ENCODE assay signal across 1 cellular context in the genomic region with DNA sequence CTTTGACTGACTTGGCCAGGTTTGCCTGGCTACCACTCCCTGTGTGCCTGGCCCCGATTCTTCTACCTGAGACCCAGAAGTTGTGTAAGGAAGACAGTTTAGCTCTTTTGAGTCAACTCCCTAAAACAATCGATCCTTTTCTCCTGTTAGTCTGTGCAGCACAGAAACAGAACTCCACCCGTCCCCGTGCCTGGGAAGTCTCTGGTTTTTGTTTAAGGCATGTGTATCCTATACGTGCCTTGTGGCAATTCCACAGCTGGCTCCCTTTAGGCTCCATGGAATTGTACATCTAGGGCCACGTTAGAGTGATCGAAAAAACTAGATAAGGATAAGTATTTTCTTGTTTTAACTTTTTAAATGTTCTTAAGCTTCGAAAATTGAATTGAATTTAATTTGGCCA.
TF ChIP-seq lines count a peak whose summit lies in the region.

No MANE protein-coding gene starts in this region.

TF ChIP-seq in IMR-90, 13 proteins besides CTCF, POLR2A, EP300 and RAD21:
- TF ChIP-seq MXI1 (IDR thresholded peaks at IDR 0.05; ENCODE audit: borderline replicate concordance, low read depth, low read length): no peak
- TF ChIP-seq RFX5 (IDR thresholded peaks at IDR 0.05; ENCODE audit: low read depth, low read length): no peak
- TF ChIP-seq NFE2L2 (IDR thresholded peaks at IDR 0.05; ENCODE audit: low read depth, low read length): no peak
- TF ChIP-seq, protein P1, sequence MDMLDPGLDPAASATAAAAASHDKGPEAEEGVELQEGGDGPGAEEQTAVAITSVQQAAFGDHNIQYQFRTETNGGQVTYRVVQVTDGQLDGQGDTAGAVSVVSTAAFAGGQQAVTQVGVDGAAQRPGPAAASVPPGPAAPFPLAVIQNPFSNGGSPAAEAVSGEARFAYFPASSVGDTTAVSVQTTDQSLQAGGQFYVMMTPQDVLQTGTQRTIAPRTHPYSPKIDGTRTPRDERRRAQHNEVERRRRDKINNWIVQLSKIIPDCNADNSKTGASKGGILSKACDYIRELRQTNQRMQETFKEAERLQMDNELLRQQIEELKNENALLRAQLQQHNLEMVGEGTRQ (IDR thresholded peaks at IDR 0.05; ENCODE audit: low read depth, low read length): no peak
- no peak for TF ChIP-seq BHLHE40 (IDR thresholded peaks at IDR 0.05; ENCODE audit: low read depth, low read length)
- TF ChIP-seq, protein P2, sequence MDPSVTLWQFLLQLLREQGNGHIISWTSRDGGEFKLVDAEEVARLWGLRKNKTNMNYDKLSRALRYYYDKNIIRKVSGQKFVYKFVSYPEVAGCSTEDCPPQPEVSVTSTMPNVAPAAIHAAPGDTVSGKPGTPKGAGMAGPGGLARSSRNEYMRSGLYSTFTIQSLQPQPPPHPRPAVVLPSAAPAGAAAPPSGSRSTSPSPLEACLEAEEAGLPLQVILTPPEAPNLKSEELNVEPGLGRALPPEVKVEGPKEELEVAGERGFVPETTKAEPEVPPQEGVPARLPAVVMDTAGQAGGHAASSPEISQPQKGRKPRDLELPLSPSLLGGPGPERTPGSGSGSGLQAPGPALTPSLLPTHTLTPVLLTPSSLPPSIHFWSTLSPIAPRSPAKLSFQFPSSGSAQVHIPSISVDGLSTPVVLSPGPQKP (IDR thresholded peaks at IDR 0.05; ENCODE audit: borderline replicate concordance, low read depth, low read length): no peak
- TF ChIP-seq MAZ (IDR thresholded peaks at IDR 0.05; ENCODE audit: borderline replicate concordance, low read depth, low read length): no peak
- TF ChIP-seq CEBPB (IDR thresholded peaks at IDR 0.05; ENCODE audit: low read depth, low read length): no peak
TF ChIP-seq in IMR-90: peak in this region for 0.
